30 cellular contexts compared by ENCODE assay signal in genomic region chr18:11676386-11676785, GRCh38.
"Had no signal": no experiment of that assay in that cellular context is flagged by ENCODE, and none has a peak within 500 bp of the region (broad histone marks: within the 10 kb centered on the region; RNA-seq: fewer than 3 reads in every experiment).

No MANE protein-coding gene starts in this region.

- H3K4me2 ChIP-seq: neural progenitor cell, smooth muscle cell had no signal

- H3K4me1 Mint-ChIP-seq: natural killer cell; nephron; stimulated activated memory B cell treated with anti-CD40 and anti-IgM and Interleukin-4, amounts not matched to agents 10 μg/mL and 1 μg/mL and 100 μg/mL, for 72 hours; stimulated activated naive CD8-positive, alpha-beta T cell treated with anti-CD3 and anti-CD28 coated beads, Interleukin-15, amount 100 ng/mL, for 72 hours had no signal

- H3K4me1 ChIP-seq: neural progenitor cell, parathyroid adenoma, psoas muscle, spleen, suprapubic skin, testis, tibial artery, transverse colon, upper lobe of right lung, vagina had no signal

- H3K4me3 ChIP-seq: neural progenitor cell, ovary, psoas muscle, skin epidermis, smooth muscle cell, spleen, suprapubic skin, testis, tibial artery, transverse colon, upper lobe of right lung, vagina had no signal

- H3K9ac ChIP-seq: neural progenitor cell, parathyroid adenoma had no signal

- H3K9me3 Mint-ChIP-seq: natural killer cell; nephron; neural progenitor cell; stimulated activated naive CD8-positive, alpha-beta T cell treated with anti-CD3 and anti-CD28 coated beads, Interleukin-15, amount 100 ng/mL, for 72 hours; type B pancreatic cell had no signal

- H3K27ac ChIP-seq: neural progenitor cell, ovary, parathyroid adenoma, psoas muscle, skin epidermis, spleen, suprapubic skin, testis, tibial artery, transverse colon, upper lobe of right lung, vagina had no signal

- ATAC-seq: natural killer cell; psoas muscle; sciatic nerve; stimulated activated memory B cell treated with anti-CD40 and anti-IgM and Interleukin-4, amounts not matched to agents 10 μg/mL and 1 μg/mL and 100 μg/mL, for 72 hours; stimulated activated naive CD8-positive, alpha-beta T cell treated with anti-CD3 and anti-CD28 coated beads, Interleukin-15, amount 100 ng/mL, for 72 hours; stimulated activated naive CD8-positive, alpha-beta T cell treated with anti-CD3 and anti-CD28 coated beads, Interleukin-15, Interleukin-2, amounts not matched to agents 100 U/mL and 50 U/mL, for 24 hours; upper lobe of right lung had no signal

- H3K27me3 ChIP-seq: neural progenitor cell, ovary, testis, vagina had no signal

- DNase-seq: natural killer cell; occipital lobe; ovary; posterior cingulate gyrus; psoas muscle; spleen; stimulated activated CD4-positive, alpha-beta T cell treated with anti-CD3 and anti-CD28 coated beads, Interleukin-12 subunit alpha, Interleukin-12 subunit beta, amount 100 ng/mL, for 4 hours; stimulated activated CD4-positive, alpha-beta T cell treated with anti-CD3 and anti-CD28 coated beads, Interleukin-1b, Interleukin-23, amount 100 ng/mL, for 48 hours; stimulated activated CD4-positive, alpha-beta T cell treated with anti-CD3 and anti-CD28 coated beads, Interleukin-4, amount 100 ng/mL, for 1 hour; stimulated activated CD4-positive, alpha-beta T cell treated with anti-CD3 and anti-CD28 coated beads, Interleukin-4, amount 100 ng/mL, for 4 hours; stimulated activated CD8-positive, alpha-beta memory T cell treated with anti-CD3 and anti-CD28 coated beads, Interleukin-4, amount 100 ng/mL, for 48 hours; stimulated activated naive CD4-positive, alpha-beta T cell; stimulated activated naive CD8-positive, alpha-beta T cell treated with anti-CD3 and anti-CD28 coated beads, Interleukin-15, amount 100 ng/mL, for 72 hours; stimulated activated naive CD8-positive, alpha-beta T cell treated with anti-CD3 and anti-CD28 coated beads, Interleukin-15, Interleukin-2, amounts not matched to agents 100 U/mL and 50 U/mL, for 24 hours; substantia nigra; testis; transverse colon; upper lobe of right lung had no signal

- H3K36me3 ChIP-seq: neural progenitor cell, ovary, spleen, suprapubic skin, tibial artery, transverse colon, upper lobe of right lung, vagina had no signal

- H3K27ac Mint-ChIP-seq: natural killer cell; nephron; neural progenitor cell; progenitor cell of endocrine pancreas; stimulated activated memory B cell treated with anti-CD40 and anti-IgM and Interleukin-4, amounts not matched to agents 10 μg/mL and 1 μg/mL and 100 μg/mL, for 72 hours; type B pancreatic cell had no signal

- H3K36me3 Mint-ChIP-seq: natural killer cell; neural progenitor cell; stimulated activated memory B cell treated with anti-CD40 and anti-IgM and Interleukin-4, amounts not matched to agents 10 μg/mL and 1 μg/mL and 100 μg/mL, for 72 hours; type B pancreatic cell had no signal

- H3K4me3 Mint-ChIP-seq: natural killer cell; nephron; neural progenitor cell; stimulated activated memory B cell treated with anti-CD40 and anti-IgM and Interleukin-4, amounts not matched to agents 10 μg/mL and 1 μg/mL and 100 μg/mL, for 72 hours; stimulated activated naive CD8-positive, alpha-beta T cell treated with anti-CD3 and anti-CD28 coated beads, Interleukin-15, amount 100 ng/mL, for 72 hours; type B pancreatic cell had no signal

- H3K9me3 ChIP-seq: ovary, psoas muscle, spleen, suprapubic skin, testis, tibial artery, transverse colon, upper lobe of right lung, vagina had no signal
